19 cellular contexts compared by ENCODE assay signal in genomic region chr3:35665390-35666055, GRCh38. TPM values are rescaled to one million over a fixed set of nuclear protein-coding genes. Genes with fewer than 3 reads are reported as not detected.
DNase-seq lines count a peak whose midpoint lies in the region; ATAC-seq and TF ChIP-seq lines count a peak whose summit lies in the region.
"Had no signal": no experiment of that assay in that cellular context is flagged by ENCODE, and none has a peak within 500 bp of the region (broad histone marks: within the 10 kb centered on the region; RNA-seq: fewer than 3 reads in every experiment).

No MANE protein-coding gene starts in this region.

- H3K36me3 ChIP-seq in BLaER1 (peaks cover 15% of the 10 kb centered on the region), brain microvascular endothelial cell (replicated peaks) (no peaks in the 10 kb centered on the region), smooth muscle cell (ENCODE audit: low read depth) (no peaks in the 10 kb centered on the region)
- H3K36me3 ChIP-seq: ascending aorta, left lung, sigmoid colon, stomach had no signal

- H3K4me1 Mint-ChIP-seq in activated naive CD4-positive, alpha-beta T cell treated with anti-CD3 and anti-CD28 coated beads, Interleukin-2, amount 10 ng/mL, durations not matched to agents 7 days and 5 days: no peaks in the 10 kb centered on the region
- H3K4me1 Mint-ChIP-seq: T-cell had no signal

- no peaks in the 10 kb centered on the region for H3K27me3 Mint-ChIP-seq in activated naive CD4-positive, alpha-beta T cell treated with anti-CD3 and anti-CD28 coated beads, Interleukin-2, amount 10 ng/mL, durations not matched to agents 7 days and 5 days
- H3K27me3 Mint-ChIP-seq: T-cell had no signal

- H3K27me3 ChIP-seq in BLaER1 (no peaks in the 10 kb centered on the region), brain microvascular endothelial cell (replicated peaks) (no peaks in the 10 kb centered on the region), smooth muscle cell (ENCODE audit: low read depth) (peaks cover 4% of the 10 kb centered on the region)
- H3K27me3 ChIP-seq: ascending aorta, left lung, sigmoid colon, stomach had no signal

- TF ChIP-seq CTCF in brain microvascular endothelial cell (IDR thresholded peaks at IDR 0.05; ENCODE audit: low read depth, low read length, missing control alignments): no peak
- TF ChIP-seq CTCF in smooth muscle cell (IDR thresholded peaks at IDR 0.05; ENCODE audit: borderline replicate concordance, insufficient read depth, poor library complexity, severe bottlenecking): no peak

- no peaks in the 10 kb centered on the region for H3K36me3 Mint-ChIP-seq in activated naive CD4-positive, alpha-beta T cell treated with anti-CD3 and anti-CD28 coated beads, Interleukin-2, amount 10 ng/mL, durations not matched to agents 7 days and 5 days
- H3K36me3 Mint-ChIP-seq: T-cell had no signal

- no peaks in the 10 kb centered on the region; the same call in 1 of the 2 replicates for H4K20me1 ChIP-seq in BLaER1
- H4K20me1 ChIP-seq in smooth muscle cell (ENCODE audit: low read depth): no peaks in the 10 kb centered on the region

- peak overlapping the region; percentile 49 for H3K9ac ChIP-seq in BLaER1
- H3K9ac ChIP-seq in smooth muscle cell (ENCODE audit: low read depth): no peak overlapping the region

- DNase-seq in LHCN-M2 (ENCODE audit: low read depth) (peak; percentile 76), brain microvascular endothelial cell (peak; percentile 7), myocyte (ENCODE audit: low read depth) (peak; percentile 64), smooth muscle cell (lab: John Stamatoyannopoulos, UW; ENCODE audit: unreplicated experiment) (no peak), iPS-NIHi11 (ENCODE audit: low spot score) (no peak)
- DNase-seq in activated naive CD4-positive, alpha-beta T cell treated with anti-CD3 and anti-CD28 coated beads, Interleukin-2, amount 10 ng/mL, durations not matched to agents 7 days and 5 days: no peak
- DNase-seq: activated naive CD4-positive, alpha-beta T cell treated with anti-CD3 and anti-CD28 coated beads, Interleukin-2, amount 50 U/mL, for 16 hours; activated T-cell treated with anti-CD3 and anti-CD28 coated beads, Interleukin-2, amount 50 U/mL, for 1 hour; cortex of kidney; foreskin melanocyte; GDM1; sigmoid colon; stomach had no signal

- no peak for ATAC-seq in GM18909 (IDR thresholded peaks at IDR 0.05; ENCODE audit: poor library complexity, unreplicated experiment)
- ATAC-seq: T-cell had no signal

- H3K4me3 ChIP-seq in BLaER1: 0 out of 2 replicates have a peak overlapping the region, but pooled peaks have one; percentile 20
- no peak overlapping the region for H3K4me3 ChIP-seq in brain microvascular endothelial cell (ENCODE audit: low read depth, low read length)
- no peak overlapping the region for H3K4me3 ChIP-seq in smooth muscle cell
- H3K4me3 ChIP-seq: left lung had no signal

- H3K27ac Mint-ChIP-seq in activated naive CD4-positive, alpha-beta T cell treated with anti-CD3 and anti-CD28 coated beads, Interleukin-2, amount 10 ng/mL, durations not matched to agents 7 days and 5 days: no peak overlapping the region
- H3K27ac Mint-ChIP-seq: T-cell had no signal

- in situ Hi-C loops in brain microvascular endothelial cell (cut with HindIII; ENCODE audit: low pct_ligation_motif_present, low sequenced_read_pairs): no loop called here

- H3K9me3 ChIP-seq in BLaER1 (no peaks in the 10 kb centered on the region; the same call in 1 of the 2 replicates), smooth muscle cell (replicated peaks; ENCODE audit: low read depth) (no peaks in the 10 kb centered on the region)
- H3K9me3 ChIP-seq: ascending aorta, left lung, sigmoid colon, stomach had no signal

- H3K27ac ChIP-seq in BLaER1: peak overlapping the region; percentile 90
- H3K27ac ChIP-seq in brain microvascular endothelial cell: peak overlapping the region; percentile 19
- no peak overlapping the region for H3K27ac ChIP-seq in smooth muscle cell (ENCODE audit: low read depth)
- H3K27ac ChIP-seq: ascending aorta, left lung, sigmoid colon, stomach had no signal

- H3K4me1 ChIP-seq in BLaER1 (peaks cover 97% of the 10 kb centered on the region), smooth muscle cell (ENCODE audit: low read depth) (no peaks in the 10 kb centered on the region)
- H3K4me1 ChIP-seq: ascending aorta, left lung had no signal

- H3K4me2 ChIP-seq in BLaER1 (peak overlapping the region; percentile 83), smooth muscle cell (no peak overlapping the region)

- no peak overlapping the region for H3K4me3 Mint-ChIP-seq in activated naive CD4-positive, alpha-beta T cell treated with anti-CD3 and anti-CD28 coated beads, Interleukin-2, amount 10 ng/mL, durations not matched to agents 7 days and 5 days
- H3K4me3 Mint-ChIP-seq: T-cell had no signal

- H2AFZ ChIP-seq in smooth muscle cell (ENCODE audit: low read depth): no peak overlapping the region

- 77% methylated on average over 3 of the region's 3 CpGs for WGBS in smooth muscle cell (ENCODE audit: low lambda C conversion rate)

- no peaks in the 10 kb centered on the region for H3F3A ChIP-seq in smooth muscle cell (ENCODE audit: low read depth)

- no peaks in the 10 kb centered on the region for H3K9me3 Mint-ChIP-seq in activated naive CD4-positive, alpha-beta T cell treated with anti-CD3 and anti-CD28 coated beads, Interleukin-2, amount 10 ng/mL, durations not matched to agents 7 days and 5 days
- H3K9me3 Mint-ChIP-seq: T-cell had no signal

- no peaks in the 10 kb centered on the region for H3K79me2 ChIP-seq in smooth muscle cell (ENCODE audit: low read depth)

- CTCF ChIA-PET in activated naive CD4-positive, alpha-beta T cell treated with anti-CD3 and anti-CD28 coated beads, Interleukin-2, amount 10 ng/mL, durations not matched to agents 7 days and 5 days (lab: Charles Lee): no interaction called here

RNA-seq across cellular contexts. Expression of gene ARPP21, which starts 26.2 kb away (rescaled TPM):
- total RNA-seq in LHCN-M2 (2014; rRNA removed) (2.1 and 7.1 TPM in 2 replicates), myocyte (299 and 379 TPM in 2 replicates), smooth muscle cell (not detected in 2 replicates)
- 1.7 TPM for polyA plus RNA-seq in LHCN-M2 (2012)
- polyA plus RNA-seq in myocyte (2012): 230 TPM
- polyA plus RNA-seq in smooth muscle cell: not detected in 2 replicates
- total RNA-seq: ascending aorta, left lung, RPMI7951, T-cell had no signal

Comparison
In these comparisons a context has a peak if more than half of its experiments do, and no peak if none do; other contexts are left out.
1. DNase-seq: peak in LHCN-M2 (single experiment), brain microvascular endothelial cell (single experiment) and myocyte (single experiment); none in activated naive CD4-positive, alpha-beta T cell treated with anti-CD3 and anti-CD28 coated beads, Interleukin-2, amount 10 ng/mL, durations not matched to agents 7 days and 5 days (single experiment), smooth muscle cell (single experiment) and iPS-NIHi11 (single experiment).
2. RNA of gene ARPP21, which starts 26.2 kb away (total RNA-seq): 299 to 379 TPM in myocyte; 2.1 to 7.1 TPM in LHCN-M2 and not detected in smooth muscle cell; every median in the first group is over 10 times any median in the second.